In genomic region chr2:85604568-85605339, GRCh38 we compare ENCODE assay signal across 10 cellular contexts. TPM values are rescaled to one million over a fixed set of nuclear protein-coding genes. Genes with fewer than 3 reads are reported as not detected.
DNase-seq lines count a peak whose midpoint lies in the region; ATAC-seq, FAIRE-seq and TF ChIP-seq lines count a peak whose summit lies in the region.
"Had no signal": no experiment of that assay in that cellular context is flagged by ENCODE, and none has a peak within 500 bp of the region (broad histone marks: within the 10 kb centered on the region; RNA-seq: fewer than 3 reads in every experiment).

No MANE protein-coding gene starts in this region.

- H3K27ac Mint-ChIP-seq in brain (peak overlapping the region; percentile 50 to 90 (median 69)), neural crest cell (ENCODE audit: unreplicated experiment) (no peak overlapping the region), natural killer cell (no peak overlapping the region)

- intact Hi-C loops in natural killer cell (cut with micrococcal nuclease), result loop anchor here (5.0 kb wide), 1 partner anchor 42 kb away; the partner anchor contains the start of gene GGCX

- TF ChIP-seq CTCF in brain (conservative IDR thresholded peaks at IDR 0.05), result no peak
- no peak for TF ChIP-seq CTCF in neural crest cell (conservative IDR thresholded peaks at IDR 0.05)
- TF ChIP-seq CTCF in natural killer cell (IDR thresholded peaks at IDR 0.05), result no peak

- DNase-seq in GM12892 (ENCODE audit: insufficient read length), result no peak
- DNase-seq in neural crest cell (ENCODE audit: low read depth, low spot score), result no peak
- no peak for DNase-seq in natural killer cell
- no peak for DNase-seq in NOMO-1 treated with dmso at 0.1 percent for 144 hours (lab: John Stamatoyannopoulos, UW; ENCODE audit: unreplicated experiment)
- no peak for DNase-seq in HT-29 (ENCODE audit: low spot score)
- DNase-seq: activated effector memory CD4-positive, alpha-beta T cell treated with anti-CD3 and anti-CD28 coated beads, Interleukin-2, amount 50 U/mL, for 16 hours; DMS79; NCI-H510A treated with DMSO at 0.1 percent for 48 hours had no signal

- ATAC-seq in natural killer cell, result no peak

- peaks cover 73% of the 10 kb centered on the region for H3K4me1 Mint-ChIP-seq in brain
- H3K4me1 Mint-ChIP-seq in neural crest cell, result peaks cover 27% of the 10 kb centered on the region
- peaks cover 23 to 29% of the 10 kb centered on the region in 2 donors for H3K4me1 Mint-ChIP-seq in natural killer cell

- peaks cover 16% of the 10 kb centered on the region for H3K36me3 Mint-ChIP-seq in brain
- no peaks in the 10 kb centered on the region for H3K36me3 Mint-ChIP-seq in neural crest cell (ENCODE audit: low read depth)
- peaks cover 5% of the 10 kb centered on the region for H3K36me3 Mint-ChIP-seq in natural killer cell

- H3K27me3 Mint-ChIP-seq in brain, result peaks cover 11% of the 10 kb centered on the region
- no peaks in the 10 kb centered on the region for H3K27me3 Mint-ChIP-seq in neural crest cell (ENCODE audit: low read depth)
- H3K27me3 Mint-ChIP-seq in natural killer cell (ENCODE audit: low read depth in 2 of 2), result no peaks in the 10 kb centered on the region

- H3K9me3 Mint-ChIP-seq in brain (peaks cover 0 to 2% (median 0%) of the 10 kb centered on the region in 5 experiments), neural crest cell (no peaks in the 10 kb centered on the region), natural killer cell (no peaks in the 10 kb centered on the region)

- peak; percentile 30; the same call in 1 of the 2 replicates for TF ChIP-seq POLR2A in GM12892 (IDR thresholded peaks at IDR 0.05; ENCODE audit: low read depth, low read length)

- no peak for FAIRE-seq in GM12892 (lab: Jason Lieb, UNC)
- FAIRE-seq: TTC549 had no signal

- peak overlapping the region; percentile 69 to 98 (median 91) for H3K4me3 Mint-ChIP-seq in brain
- peak overlapping the region; percentile 89 for H3K4me3 Mint-ChIP-seq in neural crest cell
- H3K4me3 Mint-ChIP-seq in natural killer cell, result no peak overlapping the region

RNA-seq across cellular contexts. Expression of gene TMEM150A, which starts 2.3 kb away (rescaled TPM):
- 4.4 TPM for polyA plus RNA-seq in GM12892 (2012; ENCODE audit: missing spikeins)
- polyA plus RNA-seq in brain (ENCODE audit: insufficient read depth, low read depth, low replicate concordance), result 5.6 TPM
- total RNA-seq in neural crest cell, result 20.9 and 22.2 TPM in 2 replicates
- 10 to 100 TPM; 10.4 to 13.3 (median 10.9) TPM for total RNA-seq in natural killer cell
- total RNA-seq in HT-29 (2014; rRNA removed; shearing (Covaris generic)), result 12.1 and 12.3 TPM in 2 replicates

RNA-seq across cellular contexts. Expression of gene C2orf68, which starts 7.1 kb away (rescaled TPM):
- 18.2 TPM for polyA plus RNA-seq in GM12892 (2012; ENCODE audit: missing spikeins)
- 26.4 TPM for polyA plus RNA-seq in brain (ENCODE audit: insufficient read depth, low read depth, low replicate concordance)
- total RNA-seq in neural crest cell (50.4 and 53.7 TPM in 2 replicates), natural killer cell (10 to 100 TPM; 36.4 to 60.8 (median 48.4) TPM)
- 40.0 and 47.9 TPM in 2 replicates for total RNA-seq in HT-29 (2014; rRNA removed; shearing (Covaris generic))

RNA-seq across cellular contexts. Expression of gene RNF181, which starts 9.2 kb away (rescaled TPM):
- 252 TPM for polyA plus RNA-seq in GM12892 (2012; ENCODE audit: missing spikeins)
- polyA plus RNA-seq in brain (ENCODE audit: insufficient read depth, low read depth, low replicate concordance), result 145 TPM
- 67.9 and 75.8 TPM in 2 replicates for total RNA-seq in neural crest cell
- 10 to 100 TPM; 65.0 to 75.0 (median 66.7) TPM for total RNA-seq in natural killer cell
- total RNA-seq in HT-29 (2014; rRNA removed; shearing (Covaris generic)), result 107 and 109 TPM in 2 replicates

RNA-seq across cellular contexts. Expression of gene USP39, which starts 11.2 kb away (rescaled TPM):
- polyA plus RNA-seq in GM12892 (2012; ENCODE audit: missing spikeins), result 39.9 TPM
- 79.3 TPM for polyA plus RNA-seq in brain (ENCODE audit: insufficient read depth, low read depth, low replicate concordance)
- 93.3 and 98.3 TPM in 2 replicates for total RNA-seq in neural crest cell
- 10 to 100 TPM; 49.6 to 68.5 (median 63.2) TPM for total RNA-seq in natural killer cell
- 87.5 and 98.8 TPM in 2 replicates for total RNA-seq in HT-29 (2014; rRNA removed; shearing (Covaris generic))

RNA-seq across cellular contexts. Expression of gene VAMP5, which starts 20.5 kb away (rescaled TPM):
- polyA plus RNA-seq in GM12892 (2012; ENCODE audit: missing spikeins), result 56.4 TPM
- polyA plus RNA-seq in brain (ENCODE audit: insufficient read depth, low read depth, low replicate concordance), result 37.0 TPM
- total RNA-seq in neural crest cell (0.50 and 1.5 TPM in 2 replicates), natural killer cell (10 to 100 TPM; 35.0 to 50.7 (median 36.7) TPM)
- total RNA-seq in HT-29 (2014; rRNA removed; shearing (Covaris generic)), result 2.7 and 10.4 TPM in 2 replicates

Comparison
In these comparisons a context has a peak if more than half of its experiments do, and no peak if none do; other contexts are left out.
1. H3K27ac Mint-ChIP-seq: peak in brain (5 of 5); none in neural crest cell (single experiment) and natural killer cell (0 of 2).